ENCODE assay signal across 1 cellular context in genomic region chr10:71746344-71747037, GRCh38.
A peak's percentile ranks its signal among the peaks of the same experiment; 100 is the strongest.
TF ChIP-seq lines count a peak whose summit lies in the region.

No MANE protein-coding gene starts in this region.

TF ChIP-seq in K562, 482 proteins besides CTCF, POLR2A, EP300 and RAD21 (continued from another document and continues in another):
- TF ChIP-seq TFAP4 (CRISPR knock-in tag; IDR thresholded peaks at IDR 0.05; ENCODE audit: borderline replicate concordance) (peak; percentile 72; the same call in 1 of the 2 replicates), ZNF561 (CRISPR knock-in tag; conservative IDR thresholded peaks at IDR 0.05) (no peak), CHD4 (IDR thresholded peaks at IDR 0.05; ENCODE audit: insufficient read depth, insufficient replicate concordance, low read depth, low read length, poor library complexity, severe bottlenecking) (no peak), PML (IDR thresholded peaks at IDR 0.05; ENCODE audit: low read length) (no peak), NR3C1 (CRISPR knock-in tag; IDR thresholded peaks at IDR 0.05) (no peak), FIP1L1 (IDR thresholded peaks at IDR 0.05; ENCODE audit: low read depth, low read length, poor library complexity, severe bottlenecking) (no peak), ZNF41 (CRISPR knock-in tag; conservative IDR thresholded peaks at IDR 0.05) (no peak), PRDM10 (IDR thresholded peaks at IDR 0.05; ENCODE audit: partially characterized antibody) (peak; percentile 62), ZNF324 (CRISPR knock-in tag; IDR thresholded peaks at IDR 0.05) (peak; percentile 31; the same call in 1 of the 2 replicates), E2F6 (IDR thresholded peaks at IDR 0.05; ENCODE audit: borderline replicate concordance in 1 of 2, extremely low read depth in 1 of 2, insufficient read depth in 1 of 2, insufficient read length in 1 of 2, low read depth in 1 of 2, low read length in 1 of 2, poor library complexity in 1 of 2, severe bottlenecking in 1 of 2) (peak in 1 of 2 experiments; percentile 75), ZNF583 (CRISPR knock-in tag; IDR thresholded peaks at IDR 0.05) (peak; percentile 89), BRF1 (IDR thresholded peaks at IDR 0.05; ENCODE audit: borderline replicate concordance, extremely low read depth, insufficient read length) (no peak), ESRRB (CRISPR knock-in tag; IDR thresholded peaks at IDR 0.05; ENCODE audit: borderline replicate concordance) (no peak), CBX8 (IDR thresholded peaks at IDR 0.05; ENCODE audit: borderline replicate concordance, extremely low read depth, low read depth, low read length, poor library complexity, severe bottlenecking) (no peak), NBN (IDR thresholded peaks at IDR 0.05; ENCODE audit: low read depth) (peak; percentile 63; the same call in 1 of the 2 replicates), KAT7 (CRISPR knock-in tag; IDR thresholded peaks at IDR 0.05; ENCODE audit: borderline replicate concordance) (0 out of 2 replicates have a peak, but pooled peaks have one; percentile 72)
- TF ChIP-seq, protein P1, sequence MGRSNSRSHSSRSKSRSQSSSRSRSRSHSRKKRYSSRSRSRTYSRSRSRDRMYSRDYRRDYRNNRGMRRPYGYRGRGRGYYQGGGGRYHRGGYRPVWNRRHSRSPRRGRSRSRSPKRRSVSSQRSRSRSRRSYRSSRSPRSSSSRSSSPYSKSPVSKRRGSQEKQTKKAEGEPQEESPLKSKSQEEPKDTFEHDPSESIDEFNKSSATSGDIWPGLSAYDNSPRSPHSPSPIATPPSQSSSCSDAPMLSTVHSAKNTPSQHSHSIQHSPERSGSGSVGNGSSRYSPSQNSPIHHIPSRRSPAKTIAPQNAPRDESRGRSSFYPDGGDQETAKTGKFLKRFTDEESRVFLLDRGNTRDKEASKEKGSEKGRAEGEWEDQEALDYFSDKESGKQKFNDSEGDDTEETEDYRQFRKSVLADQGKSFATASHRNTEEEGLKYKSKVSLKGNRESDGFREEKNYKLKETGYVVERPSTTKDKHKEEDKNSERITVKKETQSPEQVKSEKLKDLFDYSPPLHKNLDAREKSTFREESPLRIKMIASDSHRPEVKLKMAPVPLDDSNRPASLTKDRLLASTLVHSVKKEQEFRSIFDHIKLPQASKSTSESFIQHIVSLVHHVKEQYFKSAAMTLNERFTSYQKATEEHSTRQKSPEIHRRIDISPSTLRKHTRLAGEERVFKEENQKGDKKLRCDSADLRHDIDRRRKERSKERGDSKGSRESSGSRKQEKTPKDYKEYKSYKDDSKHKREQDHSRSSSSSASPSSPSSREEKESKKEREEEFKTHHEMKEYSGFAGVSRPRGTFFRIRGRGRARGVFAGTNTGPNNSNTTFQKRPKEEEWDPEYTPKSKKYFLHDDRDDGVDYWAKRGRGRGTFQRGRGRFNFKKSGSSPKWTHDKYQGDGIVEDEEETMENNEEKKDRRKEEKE (IDR thresholded peaks at IDR 0.05; ENCODE audit: borderline replicate concordance in 1 of 2, control insufficient read depth in 1 of 2, low read depth in 2 of 2, low read length in 1 of 2): no peak
- TF ChIP-seq, protein P2, sequence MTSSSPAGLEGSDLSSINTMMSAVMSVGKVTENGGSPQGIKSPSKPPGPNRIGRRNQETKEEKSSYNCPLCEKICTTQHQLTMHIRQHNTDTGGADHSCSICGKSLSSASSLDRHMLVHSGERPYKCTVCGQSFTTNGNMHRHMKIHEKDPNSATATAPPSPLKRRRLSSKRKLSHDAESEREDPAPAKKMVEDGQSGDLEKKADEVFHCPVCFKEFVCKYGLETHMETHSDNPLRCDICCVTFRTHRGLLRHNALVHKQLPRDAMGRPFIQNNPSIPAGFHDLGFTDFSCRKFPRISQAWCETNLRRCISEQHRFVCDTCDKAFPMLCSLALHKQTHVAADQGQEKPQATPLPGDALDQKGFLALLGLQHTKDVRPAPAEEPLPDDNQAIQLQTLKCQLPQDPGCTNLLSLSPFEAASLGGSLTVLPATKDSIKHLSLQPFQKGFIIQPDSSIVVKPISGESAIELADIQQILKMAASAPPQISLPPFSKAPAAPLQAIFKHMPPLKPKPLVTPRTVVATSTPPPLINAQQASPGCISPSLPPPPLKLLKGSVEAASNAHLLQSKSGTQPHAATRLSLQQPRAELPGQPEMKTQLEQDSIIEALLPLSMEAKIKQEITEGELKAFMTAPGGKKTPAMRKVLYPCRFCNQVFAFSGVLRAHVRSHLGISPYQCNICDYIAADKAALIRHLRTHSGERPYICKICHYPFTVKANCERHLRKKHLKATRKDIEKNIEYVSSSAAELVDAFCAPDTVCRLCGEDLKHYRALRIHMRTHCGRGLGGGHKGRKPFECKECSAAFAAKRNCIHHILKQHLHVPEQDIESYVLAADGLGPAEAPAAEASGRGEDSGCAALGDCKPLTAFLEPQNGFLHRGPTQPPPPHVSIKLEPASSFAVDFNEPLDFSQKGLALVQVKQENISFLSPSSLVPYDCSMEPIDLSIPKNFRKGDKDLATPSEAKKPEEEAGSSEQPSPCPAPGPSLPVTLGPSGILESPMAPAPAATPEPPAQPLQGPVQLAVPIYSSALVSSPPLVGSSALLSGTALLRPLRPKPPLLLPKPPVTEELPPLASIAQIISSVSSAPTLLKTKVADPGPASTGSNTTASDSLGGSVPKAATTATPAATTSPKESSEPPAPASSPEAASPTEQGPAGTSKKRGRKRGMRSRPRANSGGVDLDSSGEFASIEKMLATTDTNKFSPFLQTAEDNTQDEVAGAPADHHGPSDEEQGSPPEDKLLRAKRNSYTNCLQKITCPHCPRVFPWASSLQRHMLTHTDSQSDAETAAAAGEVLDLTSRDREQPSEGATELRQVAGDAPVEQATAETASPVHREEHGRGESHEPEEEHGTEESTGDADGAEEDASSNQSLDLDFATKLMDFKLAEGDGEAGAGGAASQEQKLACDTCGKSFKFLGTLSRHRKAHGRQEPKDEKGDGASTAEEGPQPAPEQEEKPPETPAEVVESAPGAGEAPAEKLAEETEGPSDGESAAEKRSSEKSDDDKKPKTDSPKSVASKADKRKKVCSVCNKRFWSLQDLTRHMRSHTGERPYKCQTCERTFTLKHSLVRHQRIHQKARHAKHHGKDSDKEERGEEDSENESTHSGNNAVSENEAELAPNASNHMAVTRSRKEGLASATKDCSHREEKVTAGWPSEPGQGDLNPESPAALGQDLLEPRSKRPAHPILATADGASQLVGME (CRISPR knock-in tag; IDR thresholded peaks at IDR 0.05): no peak
- TF ChIP-seq, protein P3, sequence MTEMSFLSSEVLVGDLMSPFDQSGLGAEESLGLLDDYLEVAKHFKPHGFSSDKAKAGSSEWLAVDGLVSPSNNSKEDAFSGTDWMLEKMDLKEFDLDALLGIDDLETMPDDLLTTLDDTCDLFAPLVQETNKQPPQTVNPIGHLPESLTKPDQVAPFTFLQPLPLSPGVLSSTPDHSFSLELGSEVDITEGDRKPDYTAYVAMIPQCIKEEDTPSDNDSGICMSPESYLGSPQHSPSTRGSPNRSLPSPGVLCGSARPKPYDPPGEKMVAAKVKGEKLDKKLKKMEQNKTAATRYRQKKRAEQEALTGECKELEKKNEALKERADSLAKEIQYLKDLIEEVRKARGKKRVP (CRISPR knock-in tag; IDR thresholded peaks at IDR 0.05): peak; percentile 42; the same call in 1 of the 2 replicates
- TF ChIP-seq, protein P4, sequence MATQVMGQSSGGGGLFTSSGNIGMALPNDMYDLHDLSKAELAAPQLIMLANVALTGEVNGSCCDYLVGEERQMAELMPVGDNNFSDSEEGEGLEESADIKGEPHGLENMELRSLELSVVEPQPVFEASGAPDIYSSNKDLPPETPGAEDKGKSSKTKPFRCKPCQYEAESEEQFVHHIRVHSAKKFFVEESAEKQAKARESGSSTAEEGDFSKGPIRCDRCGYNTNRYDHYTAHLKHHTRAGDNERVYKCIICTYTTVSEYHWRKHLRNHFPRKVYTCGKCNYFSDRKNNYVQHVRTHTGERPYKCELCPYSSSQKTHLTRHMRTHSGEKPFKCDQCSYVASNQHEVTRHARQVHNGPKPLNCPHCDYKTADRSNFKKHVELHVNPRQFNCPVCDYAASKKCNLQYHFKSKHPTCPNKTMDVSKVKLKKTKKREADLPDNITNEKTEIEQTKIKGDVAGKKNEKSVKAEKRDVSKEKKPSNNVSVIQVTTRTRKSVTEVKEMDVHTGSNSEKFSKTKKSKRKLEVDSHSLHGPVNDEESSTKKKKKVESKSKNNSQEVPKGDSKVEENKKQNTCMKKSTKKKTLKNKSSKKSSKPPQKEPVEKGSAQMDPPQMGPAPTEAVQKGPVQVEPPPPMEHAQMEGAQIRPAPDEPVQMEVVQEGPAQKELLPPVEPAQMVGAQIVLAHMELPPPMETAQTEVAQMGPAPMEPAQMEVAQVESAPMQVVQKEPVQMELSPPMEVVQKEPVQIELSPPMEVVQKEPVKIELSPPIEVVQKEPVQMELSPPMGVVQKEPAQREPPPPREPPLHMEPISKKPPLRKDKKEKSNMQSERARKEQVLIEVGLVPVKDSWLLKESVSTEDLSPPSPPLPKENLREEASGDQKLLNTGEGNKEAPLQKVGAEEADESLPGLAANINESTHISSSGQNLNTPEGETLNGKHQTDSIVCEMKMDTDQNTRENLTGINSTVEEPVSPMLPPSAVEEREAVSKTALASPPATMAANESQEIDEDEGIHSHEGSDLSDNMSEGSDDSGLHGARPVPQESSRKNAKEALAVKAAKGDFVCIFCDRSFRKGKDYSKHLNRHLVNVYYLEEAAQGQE (CRISPR knock-in tag; IDR thresholded peaks at IDR 0.05; ENCODE audit: low read depth): peak; percentile 51
- TF ChIP-seq, protein P5, sequence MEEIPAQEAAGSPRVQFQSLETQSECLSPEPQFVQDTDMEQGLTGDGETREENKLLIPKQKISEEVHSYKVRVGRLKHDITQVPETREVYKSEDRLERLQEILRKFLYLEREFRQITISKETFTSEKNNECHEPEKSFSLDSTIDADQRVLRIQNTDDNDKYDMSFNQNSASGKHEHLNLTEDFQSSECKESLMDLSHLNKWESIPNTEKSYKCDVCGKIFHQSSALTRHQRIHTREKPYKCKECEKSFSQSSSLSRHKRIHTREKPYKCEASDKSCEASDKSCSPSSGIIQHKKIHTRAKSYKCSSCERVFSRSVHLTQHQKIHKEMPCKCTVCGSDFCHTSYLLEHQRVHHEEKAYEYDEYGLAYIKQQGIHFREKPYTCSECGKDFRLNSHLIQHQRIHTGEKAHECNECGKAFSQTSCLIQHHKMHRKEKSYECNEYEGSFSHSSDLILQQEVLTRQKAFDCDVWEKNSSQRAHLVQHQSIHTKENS (CRISPR knock-in tag; IDR thresholded peaks at IDR 0.05): 0 out of 2 replicates have a peak, but pooled peaks have one; percentile 65
- TF ChIP-seq, protein P6, sequence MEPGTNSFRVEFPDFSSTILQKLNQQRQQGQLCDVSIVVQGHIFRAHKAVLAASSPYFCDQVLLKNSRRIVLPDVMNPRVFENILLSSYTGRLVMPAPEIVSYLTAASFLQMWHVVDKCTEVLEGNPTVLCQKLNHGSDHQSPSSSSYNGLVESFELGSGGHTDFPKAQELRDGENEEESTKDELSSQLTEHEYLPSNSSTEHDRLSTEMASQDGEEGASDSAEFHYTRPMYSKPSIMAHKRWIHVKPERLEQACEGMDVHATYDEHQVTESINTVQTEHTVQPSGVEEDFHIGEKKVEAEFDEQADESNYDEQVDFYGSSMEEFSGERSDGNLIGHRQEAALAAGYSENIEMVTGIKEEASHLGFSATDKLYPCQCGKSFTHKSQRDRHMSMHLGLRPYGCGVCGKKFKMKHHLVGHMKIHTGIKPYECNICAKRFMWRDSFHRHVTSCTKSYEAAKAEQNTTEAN (CRISPR knock-in tag; IDR thresholded peaks at IDR 0.05): no peak
